In genomic region chr1:31579374-31579773, GRCh38 we compare ENCODE assay signal across 2 cellular contexts.
TF ChIP-seq lines count a peak whose summit lies in the region.

No MANE protein-coding gene starts in this region.

TF ChIP-seq in PFSK-1, 5 proteins besides CTCF, POLR2A, EP300 and RAD21 (continued from another document):
- no peak for TF ChIP-seq REST (IDR thresholded peaks at IDR 0.05; ENCODE audit: insufficient read depth in 1 of 2, low read depth in 2 of 2, low read length in 2 of 2)

TF ChIP-seq in endothelial cell of umbilical vein, 7 proteins besides CTCF, POLR2A, EP300 and RAD21 (continued from another document):
- TF ChIP-seq MYC (IDR thresholded peaks at IDR 0.05; ENCODE audit: low read depth, low read length) (no peak), POLR2AphosphoS5 (IDR thresholded peaks at IDR 0.05; ENCODE audit: insufficient read depth, low read depth, low read length) (peak; percentile 81)
